26 cellular contexts compared by ENCODE assay signal in the genomic region with DNA sequence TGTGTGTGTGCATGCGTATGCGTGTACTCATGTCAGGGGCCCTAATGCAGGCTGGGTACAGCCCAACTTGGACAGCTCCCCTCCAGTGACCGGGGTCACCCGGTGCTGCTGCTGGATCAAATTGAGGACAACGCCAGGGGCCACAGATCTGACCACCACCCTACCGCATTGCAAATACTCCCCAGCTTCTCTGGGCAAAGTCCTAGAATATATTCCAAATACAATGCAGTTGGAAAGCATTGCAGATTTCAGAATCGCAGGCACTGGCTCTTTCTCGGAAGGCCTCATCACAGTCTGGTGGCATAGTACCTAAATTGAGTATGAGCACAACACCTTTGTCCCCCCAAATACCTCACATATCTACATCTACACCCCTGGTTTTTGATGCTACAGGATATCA. TPM values are rescaled to one million over a fixed set of nuclear protein-coding genes. Genes with fewer than 3 reads are reported as not detected.
DNase-seq lines count a peak whose midpoint lies in the region; ATAC-seq, FAIRE-seq and TF ChIP-seq lines count a peak whose summit lies in the region.
"Had no signal": no experiment of that assay in that cellular context is flagged by ENCODE, and none has a peak within 500 bp of the region (broad histone marks: within the 10 kb centered on the region; RNA-seq: fewer than 3 reads in every experiment).

No MANE protein-coding gene starts in this region.

- peak overlapping the region; percentile 28 for H3K18ac ChIP-seq in H9 (ENCODE audit: insufficient read length, low read depth, low read length)
- H3K18ac ChIP-seq in H1 (ENCODE audit: extremely low read depth, low read length) = peak overlapping the region; percentile 66; the same call in 1 of the 2 replicates
- H3K18ac ChIP-seq in mesendoderm (ENCODE audit: low read length) = no peak overlapping the region
- no peak overlapping the region for H3K18ac ChIP-seq in trophoblast cell (ENCODE audit: low read length)

- H3K9me3 ChIP-seq in H9 (ENCODE audit: control insufficient read depth, low read depth, low read length) = no peaks in the 10 kb centered on the region
- no peaks in the 10 kb centered on the region for H3K9me3 ChIP-seq in H1 (ENCODE audit: insufficient read depth in 2 of 2, low read depth in 1 of 2, low read length in 1 of 2)
- H3K9me3 ChIP-seq in trophoblast cell (ENCODE audit: insufficient read depth, low read depth, low read length) = no peaks in the 10 kb centered on the region
- H3K9me3 ChIP-seq: HAP-1, MG63 had no signal

- H3K27me3 ChIP-seq in H9 (ENCODE audit: insufficient read depth, low read length) = peaks cover 2% of the 10 kb centered on the region; the same call in 1 of the 2 replicates
- peaks cover 0 to 3% (median 0%) of the 10 kb centered on the region in 4 experiments; a peak in 1 of 7 replicates for H3K27me3 ChIP-seq in H1 (replicated peaks in 1 of 4; ENCODE audit: control insufficient read depth in 3 of 4, extremely low read depth in 1 of 4, insufficient read depth in 3 of 4, low read length in 3 of 4)
- no peaks in the 10 kb centered on the region for H3K27me3 ChIP-seq in mesendoderm (ENCODE audit: insufficient read depth, low read length, poor library complexity)
- no peaks in the 10 kb centered on the region for H3K27me3 ChIP-seq in trophoblast cell (ENCODE audit: insufficient read depth, low read length)
- H3K27me3 ChIP-seq: MG63 had no signal

- H3K36me3 Mint-ChIP-seq in H9 (ENCODE audit: insufficient read depth in 1 of 3, low read depth in 3 of 3) = peaks cover 0 to 3% (median 0%) of the 10 kb centered on the region in 3 experiments; a peak in 2 of 7 replicates
- H3K36me3 Mint-ChIP-seq: CD14-positive monocyte; CD8-positive, alpha-beta memory T cell had no signal

- peak overlapping the region in 1 of 4 experiments; percentile 32; a peak in 1 of 8 replicates for H3K4me3 ChIP-seq in H1 (ENCODE audit: extremely low read depth in 1 of 4, insufficient read depth in 2 of 4, low read depth in 3 of 4, low read length in 4 of 4)
- no peak overlapping the region for H3K4me3 ChIP-seq in mesendoderm (ENCODE audit: low read length)
- H3K4me3 ChIP-seq in trophoblast cell (ENCODE audit: low read depth, low read length) = peak overlapping the region; percentile 8
- H3K4me3 ChIP-seq: HAP-1, MG63 had no signal

- no peak overlapping the region for H2BK12ac ChIP-seq in H9 (ENCODE audit: insufficient read length, low read depth, low read length)
- H2BK12ac ChIP-seq in H1 (ENCODE audit: low read depth, low read length) = peak overlapping the region; percentile 99; the same call in 1 of the 2 replicates
- no peak overlapping the region for H2BK12ac ChIP-seq in trophoblast cell (ENCODE audit: low read length)

- H3K4ac ChIP-seq in H9 (ENCODE audit: low read depth, low read length) = no peak overlapping the region
- peak overlapping the region; percentile 55 for H3K4ac ChIP-seq in H1 (replicated peaks; ENCODE audit: insufficient read length, low read depth, low read length)
- no peak overlapping the region for H3K4ac ChIP-seq in mesendoderm (ENCODE audit: low read depth, low read length)
- H3K4ac ChIP-seq in trophoblast cell (ENCODE audit: low read depth, low read length) = no peak overlapping the region

- H3K79me2 ChIP-seq in H9 (ENCODE audit: insufficient read depth, low read length) (no peaks in the 10 kb centered on the region), H1 (ENCODE audit: control insufficient read depth in 1 of 2, insufficient read depth in 2 of 2, low read length in 2 of 2) (no peaks in the 10 kb centered on the region), mesendoderm (ENCODE audit: control insufficient read depth, insufficient read depth, low read length) (no peaks in the 10 kb centered on the region), trophoblast cell (ENCODE audit: control insufficient read depth, insufficient read depth, low read length, poor library complexity) (peaks cover 1% of the 10 kb centered on the region)

- peaks cover 12% of the 10 kb centered on the region; the same call in 1 of the 2 replicates for H3K4me1 ChIP-seq in H9 (ENCODE audit: insufficient read depth, low read length)
- peaks cover 20 to 56% (median 32%) of the 10 kb centered on the region in 4 experiments for H3K4me1 ChIP-seq in H1 (replicated peaks in 1 of 4; ENCODE audit: control insufficient read depth in 3 of 4, insufficient read depth in 4 of 4, low read length in 3 of 4)
- H3K4me1 ChIP-seq in mesendoderm (ENCODE audit: control insufficient read depth, low read depth, low read length) = peaks cover 16% of the 10 kb centered on the region
- peaks cover 38% of the 10 kb centered on the region in 2 experiments for H3K4me1 ChIP-seq in trophoblast cell (ENCODE audit: control insufficient read depth in 1 of 2, insufficient read depth in 2 of 2, low read length in 2 of 2)

- H4K91ac ChIP-seq in H9 (ENCODE audit: insufficient read length, low read depth, low read length) (no peak overlapping the region), H1 (replicated peaks; ENCODE audit: insufficient read length, low read length) (peak overlapping the region; percentile 94), trophoblast cell (ENCODE audit: low read depth, low read length) (no peak overlapping the region)

- H3K36me3 ChIP-seq in H1 (ENCODE audit: control insufficient read depth in 2 of 4, insufficient read depth in 4 of 4, low read length in 3 of 4) (no peaks in the 10 kb centered on the region), mesendoderm (ENCODE audit: control insufficient read depth, insufficient read depth, low read length) (no peaks in the 10 kb centered on the region), trophoblast cell (ENCODE audit: control insufficient read depth in 1 of 2, insufficient read depth in 2 of 2, low read length in 2 of 2) (no peaks in the 10 kb centered on the region)
- H3K36me3 ChIP-seq: HAP-1, MG63 had no signal

- H3K23me2 ChIP-seq in H9 (ENCODE audit: insufficient read length, low read depth, low read length, poor library complexity, severe bottlenecking) (no peaks in the 10 kb centered on the region), H1 (ENCODE audit: low read depth, low read length) (no peaks in the 10 kb centered on the region)

- no peak overlapping the region for H3K56ac ChIP-seq in H9 (ENCODE audit: insufficient read length, low read depth, low read length)
- H3K56ac ChIP-seq in H1 (replicated peaks; ENCODE audit: insufficient read length, low read depth, low read length) = no peak overlapping the region
- peak overlapping the region; percentile 71 for H3K56ac ChIP-seq in mesendoderm (ENCODE audit: low read length)

- H3K9ac ChIP-seq in H9 (ENCODE audit: extremely low read depth, insufficient read length, low read length) = no peak overlapping the region
- H3K9ac ChIP-seq in H1 (replicated peaks in 1 of 4; ENCODE audit: extremely low read depth in 1 of 4, low read depth in 3 of 4, low read length in 3 of 4) = no peak overlapping the region
- H3K9ac ChIP-seq in mesendoderm (ENCODE audit: low read length) = no peak overlapping the region
- no peak overlapping the region for H3K9ac ChIP-seq in trophoblast cell (ENCODE audit: low read length)

- no peak for FAIRE-seq in H1 (lab: Jason Lieb, UNC)
- FAIRE-seq: GM12891 had no signal

- CTCF ChIA-PET in H1 (lab: Charles Lee; ENCODE audit: partially characterized antibody) = interaction anchor here (0.9 to 15.1 kb wide), 13 partner anchors 11 to 130 kb away, joined by 3 to 187 read pairs (median 4); partner anchors contain the start of gene MYO7A

- TF ChIP-seq POLR2A in H1 (IDR thresholded peaks at IDR 0.05; ENCODE audit: control extremely low read depth in 1 of 2, low read depth in 2 of 2, low read length in 2 of 2) = no peak

- H3K9me3 Mint-ChIP-seq in H9 = peaks cover 0 to 2% of the 10 kb centered on the region in 2 experiments; a peak in 1 of 5 replicates
- H3K9me3 Mint-ChIP-seq: CD8-positive, alpha-beta memory T cell; HFFc6 had no signal

- H2AFZ ChIP-seq in H9 (ENCODE audit: low read length) = no peak overlapping the region
- H2AFZ ChIP-seq in H1 (ENCODE audit: low read length) = no peak overlapping the region
- no peak overlapping the region for H2AFZ ChIP-seq in trophoblast cell (ENCODE audit: insufficient read depth, low read length, poor library complexity)

- TF ChIP-seq CTCF in H9 (conservative IDR thresholded peaks at IDR 0.05) (no peak), H1 (IDR thresholded peaks at IDR 0.05; ENCODE audit: control extremely low read depth in 1 of 3, insufficient read depth in 1 of 3, low read depth in 1 of 3, low read length in 3 of 3) (no peak)

- POLR2A ChIA-PET in H1 (lab: Charles Lee; ENCODE audit: partially characterized antibody) = interaction anchor here (0.9 to 1.0 kb wide), 3 partner anchors 11 to 23 kb away, joined by 3 to 4 read pairs (median 3); no protein-coding TSS in a partner anchor

- WGBS in H9 (ENCODE audit: extremely low coverage, insufficient read length, low lambda C conversion rate) = no CpG with 5 or more reads among the region's 8 CpGs
- WGBS in H1 (ENCODE audit: extremely low coverage in 1 of 2, insufficient coverage in 1 of 2, insufficient read length in 1 of 2, insufficient replicate concordance in 2 of 2, low coverage in 1 of 2, low lambda C conversion rate in 2 of 2, missing lambda C conversion rate in 1 of 2), 2 experiments = 86% methylated on average over 8 of the region's 8 CpGs; no CpG with 5 or more reads in 1 of the 2 experiments
- no CpG with 5 or more reads among the region's 8 CpGs for WGBS in mesendoderm (ENCODE audit: extremely low coverage, insufficient coverage, low lambda C conversion rate)
- WGBS in trophoblast cell (ENCODE audit: extremely low coverage, insufficient coverage, insufficient read length) = no CpG with 5 or more reads among the region's 8 CpGs

- H3T11ph ChIP-seq in H9 (ENCODE audit: low read length) = no peak overlapping the region

- no peak overlapping the region for H4K12ac ChIP-seq in trophoblast cell (ENCODE audit: low read depth, low read length)

- no peak for TF ChIP-seq EP300 in H1 (IDR thresholded peaks at IDR 0.05; ENCODE audit: borderline replicate concordance in 1 of 2, low read depth in 2 of 2, low read length in 2 of 2)

- H4K8ac ChIP-seq in H9 (replicated peaks; ENCODE audit: insufficient read length, low read depth, low read length) (no peak overlapping the region), H1 (ENCODE audit: extremely low read depth, insufficient read depth, low read length) (no peak overlapping the region), mesendoderm (ENCODE audit: low read depth, low read length) (no peak overlapping the region), trophoblast cell (ENCODE audit: low read depth, low read length) (no peak overlapping the region)

- H2BK120ac ChIP-seq in H9 (ENCODE audit: low read depth, low read length, poor library complexity, severe bottlenecking) (no peak overlapping the region), H1 (replicated peaks; ENCODE audit: low read depth, low read length) (peak overlapping the region; percentile 18), mesendoderm (ENCODE audit: low read depth, low read length) (no peak overlapping the region), trophoblast cell (ENCODE audit: insufficient read depth, low read length, poor library complexity) (no peak overlapping the region)

- no peak overlapping the region for H2BK5ac ChIP-seq in H9 (ENCODE audit: insufficient read length, low read length)
- peak overlapping the region; percentile 76; the same call in 1 of the 2 replicates for H2BK5ac ChIP-seq in H1 (ENCODE audit: low read depth, low read length)
- H2BK5ac ChIP-seq in mesendoderm (ENCODE audit: low read length) = no peak overlapping the region
- H2BK5ac ChIP-seq in trophoblast cell (ENCODE audit: low read depth, low read length, poor library complexity) = no peak overlapping the region

- H4K5ac ChIP-seq in H9 (ENCODE audit: insufficient read length, low read depth, low read length) (no peak overlapping the region), H1 (ENCODE audit: insufficient read length, low read depth, low read length) (peak overlapping the region; percentile 48), mesendoderm (ENCODE audit: low read length) (no peak overlapping the region)

- no peak overlapping the region for H3K27ac ChIP-seq in H9 (ENCODE audit: insufficient read length, low read depth, low read length)
- no peak overlapping the region for H3K27ac ChIP-seq in H1 (ENCODE audit: low read depth, low read length)
- no peak overlapping the region for H3K27ac ChIP-seq in mesendoderm (ENCODE audit: low read depth, low read length)
- no peak overlapping the region for H3K27ac ChIP-seq in trophoblast cell (ENCODE audit: low read depth, low read length)

- no peak for ATAC-seq in HG03025 (IDR thresholded peaks at IDR 0.05; ENCODE audit: low FRiP score, unreplicated experiment)
- ATAC-seq: PC-3 had no signal

- H3K4me3 Mint-ChIP-seq in H9 = no peak overlapping the region; a peak in 1 of 5 replicates
- H3K4me3 Mint-ChIP-seq: CD14-positive monocyte; CD8-positive, alpha-beta memory T cell; HFFc6 had no signal

- H3K4me2 ChIP-seq in H9 (ENCODE audit: insufficient read depth, insufficient read length, low read length) (no peak overlapping the region), H1 (ENCODE audit: insufficient read depth in 1 of 2, low read depth in 2 of 2, low read length in 2 of 2) (peak overlapping the region; percentile 29 to 58; a peak in 1 of 4 replicates), mesendoderm (ENCODE audit: low read length) (no peak overlapping the region), trophoblast cell (ENCODE audit: low read length) (no peak overlapping the region)

- H2BK20ac ChIP-seq in H9 (ENCODE audit: low read depth, low read length, poor library complexity, severe bottlenecking) (no peak overlapping the region), H1 (ENCODE audit: low read length) (peak overlapping the region; percentile 97)

- H3K23ac ChIP-seq in H9 (ENCODE audit: insufficient read length, low read depth, low read length) (no peak overlapping the region), H1 (ENCODE audit: insufficient read length) (no peak overlapping the region), mesendoderm (ENCODE audit: low read length) (no peak overlapping the region), trophoblast cell (ENCODE audit: low read length) (no peak overlapping the region)

- H4K20me1 ChIP-seq in H9 (ENCODE audit: control insufficient read depth, insufficient read depth, insufficient read length) = no peaks in the 10 kb centered on the region
- no peaks in the 10 kb centered on the region for H4K20me1 ChIP-seq in H1 (replicated peaks in 1 of 2; ENCODE audit: control insufficient read depth in 1 of 2, insufficient read depth in 2 of 2, low read length in 2 of 2)

- no peaks in the 10 kb centered on the region; the same call in none of the 2 replicates for H3K27me3 Mint-ChIP-seq in H9 (ENCODE audit: low read depth)

- no peaks in the 10 kb centered on the region for H3K79me1 ChIP-seq in H9 (ENCODE audit: insufficient read depth, low read depth, low read length, poor library complexity, severe bottlenecking)
- H3K79me1 ChIP-seq in H1 (ENCODE audit: low read depth, low read length) = no peaks in the 10 kb centered on the region
- H3K79me1 ChIP-seq in mesendoderm (ENCODE audit: low read length) = no peaks in the 10 kb centered on the region
- H3K79me1 ChIP-seq in trophoblast cell (ENCODE audit: low read length) = peaks cover 10% of the 10 kb centered on the region

- H3K4me1 Mint-ChIP-seq in H9 = peaks cover 61 to 68% of the 10 kb centered on the region in 2 experiments
- H3K4me1 Mint-ChIP-seq: CD8-positive, alpha-beta memory T cell had no signal

- peak overlapping the region in 1 of 3 experiments; percentile 87; a peak in 1 of 7 replicates for H3K27ac Mint-ChIP-seq in H9
- H3K27ac Mint-ChIP-seq: CD14-positive monocyte; CD8-positive, alpha-beta memory T cell; HFFc6 had no signal

- TF ChIP-seq RAD21 in H1 (IDR thresholded peaks at IDR 0.05 in 1 of 2, conservative IDR thresholded peaks at IDR 0.05 in 1 of 2; ENCODE audit: low read depth in 2 of 2, low read length in 2 of 2) = no peak

- no peak overlapping the region for H2BK15ac ChIP-seq in H9 (ENCODE audit: low read depth, low read length)
- H2BK15ac ChIP-seq in H1 (ENCODE audit: low read length) = peak overlapping the region; percentile 99; the same call in 1 of the 2 replicates
- no peak overlapping the region for H2BK15ac ChIP-seq in mesendoderm (replicated peaks; ENCODE audit: low read depth)

- DNase-seq in H9 = no peak
- DNase-seq in H1 (ENCODE audit: low read depth in 1 of 2, low spot score in 2 of 2) = no peak
- DNase-seq in mesendoderm = no peak
- no peak for DNase-seq in trophoblast cell
- DNase-seq in NCI-H446 treated with DMSO at 0.1 percent for 48 hours (lab: John Stamatoyannopoulos, UW) = no peak
- DNase-seq in NOMO-1 (lab: John Stamatoyannopoulos, UW; ENCODE audit: unreplicated experiment in 2 of 2) = no peak
- DNase-seq: CD8-positive, alpha-beta memory T cell; DMS 273 treated with DMSO at 0.1 percent for 48 hours; DMS79 treated with DMSO at 0.1 percent for 48 hours; GF-D8; HFFc6; IMR-90; KG1; MG63; NCI-H1105 treated with DMSO at 0.1 percent for 48 hours; NCI-H146; NCI-H1930; NCI-H2107; NCI-H774; PC-3; SHP77 had no signal

- no peak overlapping the region for H3K14ac ChIP-seq in H9 (ENCODE audit: insufficient read depth, low read length)
- no peak overlapping the region for H3K14ac ChIP-seq in H1 (ENCODE audit: insufficient read length)
- no peak overlapping the region for H3K14ac ChIP-seq in trophoblast cell (ENCODE audit: low read length)

- no peak overlapping the region for H2AK5ac ChIP-seq in H9 (ENCODE audit: insufficient read length, low read length)
- peak overlapping the region; percentile 94 for H2AK5ac ChIP-seq in H1 (ENCODE audit: low read depth, low read length)
- H2AK5ac ChIP-seq in mesendoderm (ENCODE audit: low read length) = peak overlapping the region; percentile 54
- no peak overlapping the region for H2AK5ac ChIP-seq in trophoblast cell (ENCODE audit: low read length)

RNA-seq across cellular contexts. Expression of gene MYO7A, which starts 43.2 kb away (rescaled TPM):
- 1.6 and 2.2 TPM in 2 replicates for total RNA-seq in H9 (2021)
- 1.9 and 2.4 TPM in 2 replicates for total RNA-seq in H1 (2021; fragmentation: NEBNext Ultra II Directional; extraction: Animal tissue kit (Norgen Biotek cat#: 25700))
- 1.5 and 1.9 TPM in 2 replicates for polyA plus RNA-seq in H1 (2011; rRNA removed)
- polyA plus RNA-seq in H1 (2011; cell fraction: cytosol; rRNA removed) = 1.5 TPM
- 10.0 TPM for polyA plus RNA-seq in H1 (2011; cell fraction: nucleus; rRNA removed)
- 1.7 to 2.5 TPM (median 2.0 TPM) in 4 replicates for polyA plus RNA-seq in H1 (2012, experiment 1 of 2)
- 1.2 TPM for polyA plus RNA-seq in H1 (2012, experiment 2 of 2)
- 1.5 TPM for polyA plus RNA-seq in H1 (2013, experiment 1 of 2)
- 1.3 TPM for polyA plus RNA-seq in H1 (2013, experiment 2 of 2)
- 1.0 TPM in 2 replicates for polyA minus RNA-seq in H1 (2011; rRNA and poly(A)+ RNA removed)
- polyA minus RNA-seq in H1 (2011; cell fraction: cytosol; rRNA and poly(A)+ RNA removed) = 1.1 TPM
- 2.4 TPM for polyA minus RNA-seq in H1 (2011; cell fraction: nucleus; rRNA and poly(A)+ RNA removed)
- 0.51 TPM for polyA plus RNA-seq in mesendoderm (2013, experiment 1 of 2)
- 0.49 TPM for polyA plus RNA-seq in mesendoderm (2013, experiment 2 of 2)
- polyA plus RNA-seq in trophoblast cell (2013) = 1.7 TPM in 2 replicates
- total RNA-seq: A673, IMR-90 had no signal

Comparison
In these comparisons a context has a peak if more than half of its experiments do, and no peak if none do; other contexts are left out.
1. H2AK5ac ChIP-seq: peak in H1 (single experiment) and mesendoderm (single experiment); none in H9 (single experiment) and trophoblast cell (single experiment).
2. H3K18ac ChIP-seq: peak in H9 (single experiment) and H1 (single experiment); none in mesendoderm (single experiment) and trophoblast cell (single experiment).
3. H3K4me2 ChIP-seq: peak in H1 (2 of 2); none in H9 (single experiment), mesendoderm (single experiment) and trophoblast cell (single experiment).